11 cellular contexts compared by ENCODE assay signal in genomic region chr13:41284512-41285288, GRCh38. TPM values are rescaled to one million over a fixed set of nuclear protein-coding genes. Genes with fewer than 3 reads are reported as not detected.
DNase-seq lines count a peak whose midpoint lies in the region; TF ChIP-seq lines count a peak whose summit lies in the region.
"Had no signal": no experiment of that assay in that cellular context is flagged by ENCODE, and none has a peak within 500 bp of the region (broad histone marks: within the 10 kb centered on the region; RNA-seq: fewer than 3 reads in every experiment).

No MANE protein-coding gene starts in this region.

- no peaks in the 10 kb centered on the region for H3K9me3 ChIP-seq in effector memory CD4-positive, alpha-beta T cell (ENCODE audit: control insufficient read depth, low read length)

- H3K4me1 Mint-ChIP-seq in osteocyte (ENCODE audit: unreplicated experiment), result peaks cover 3% of the 10 kb centered on the region

- H3K36me3 Mint-ChIP-seq in osteocyte (ENCODE audit: unreplicated experiment), result no peaks in the 10 kb centered on the region

- H3K4me1 ChIP-seq in effector memory CD4-positive, alpha-beta T cell (ENCODE audit: control insufficient read depth, insufficient read depth, low read length, poor library complexity, severe bottlenecking), result no peaks in the 10 kb centered on the region

- H3K27ac ChIP-seq in effector memory CD4-positive, alpha-beta T cell (ENCODE audit: insufficient read depth, low read length, poor library complexity, severe bottlenecking), result no peak overlapping the region
- H3K27ac ChIP-seq: hepatocyte had no signal

- H3K27ac Mint-ChIP-seq in osteocyte (ENCODE audit: unreplicated experiment), result no peak overlapping the region

- no peak overlapping the region for H3K4me3 ChIP-seq in choroid plexus epithelial cell (ENCODE audit: low read depth, low read length)
- H3K4me3 ChIP-seq in effector memory CD4-positive, alpha-beta T cell (ENCODE audit: insufficient read depth, low read depth, low read length, poor library complexity, severe bottlenecking), result no peak overlapping the region
- H3K4me3 ChIP-seq: hepatocyte had no signal

- H3K27me3 Mint-ChIP-seq in osteocyte (ENCODE audit: unreplicated experiment), result peaks cover 4% of the 10 kb centered on the region

- no peaks in the 10 kb centered on the region for H3K9me3 Mint-ChIP-seq in osteocyte (ENCODE audit: unreplicated experiment)

- TF ChIP-seq CTCF in choroid plexus epithelial cell (conservative IDR thresholded peaks at IDR 0.05; ENCODE audit: low read depth, low read length) (no peak), osteocyte (IDR thresholded peaks at IDR 0.05) (no peak)

- peak; percentile 83 for DNase-seq in DMS53 (lab: John Stamatoyannopoulos, UW)
- peak; percentile 56 for DNase-seq in LoVo (ENCODE audit: low spot score)
- DNase-seq in choroid plexus epithelial cell (ENCODE audit: low read depth), result peak; percentile 69
- peak; percentile 36 for DNase-seq in osteocyte (ENCODE audit: extremely low spot score, unreplicated experiment)
- DNase-seq in effector CD8-positive, alpha-beta T cell (lab: John Stamatoyannopoulos, UW), result no peak
- DNase-seq in effector memory CD4-positive, alpha-beta T cell, result no peak
- DNase-seq in cardiac septum (ENCODE audit: low spot score), result no peak
- no peak for DNase-seq in SW480 (ENCODE audit: low spot score)
- DNase-seq: activated T-cell treated with anti-CD3 and anti-CD28 coated beads, Interleukin-2, amount 50 U/mL, for 48 hours; midbrain had no signal

- H3K36me3 ChIP-seq in effector memory CD4-positive, alpha-beta T cell (ENCODE audit: control insufficient read depth, insufficient read depth, low read length), result no peaks in the 10 kb centered on the region

- intact Hi-C loops in cardiac septum (cut with DNase I), result no loop called here

- H3K4me3 Mint-ChIP-seq in osteocyte (ENCODE audit: unreplicated experiment), result no peak overlapping the region

- H3K27me3 ChIP-seq in effector memory CD4-positive, alpha-beta T cell (replicated peaks; ENCODE audit: control insufficient read depth, insufficient read depth, low read length, poor library complexity, severe bottlenecking), result no peaks in the 10 kb centered on the region
- H3K27me3 ChIP-seq: hepatocyte had no signal

RNA-seq across cellular contexts. Expression of gene MTRF1, which starts 21.3 kb away (rescaled TPM):
- 9.8 and 12.9 TPM in 2 replicates for total RNA-seq in osteocyte
- total RNA-seq in cardiac septum, result 8.5 TPM

RNA-seq across cellular contexts. Expression of gene NAA16, which starts 26.4 kb away (rescaled TPM):
- 15.7 and 22.8 TPM in 2 replicates for total RNA-seq in osteocyte
- total RNA-seq in cardiac septum, result 10.2 TPM

Comparison
In these comparisons a context has a peak if more than half of its experiments do, and no peak if none do; other contexts are left out.
1. DNase-seq: peak in DMS53 (single experiment), LoVo (single experiment), choroid plexus epithelial cell (single experiment) and osteocyte (single experiment); none in effector CD8-positive, alpha-beta T cell (single experiment), effector memory CD4-positive, alpha-beta T cell (0 of 3), cardiac septum (single experiment) and SW480 (single experiment).